Comparison of ENCODE assay signal across 24 cellular contexts in genomic region chr17:60767744-60768308, GRCh38.
DNase-seq lines count a peak whose midpoint lies in the region; ATAC-seq, FAIRE-seq and TF ChIP-seq lines count a peak whose summit lies in the region.
"Had no signal": no experiment of that assay in that cellular context is flagged by ENCODE, and none has a peak within 500 bp of the region (broad histone marks: within the 10 kb centered on the region; RNA-seq: fewer than 3 reads in every experiment).

No MANE protein-coding gene starts in this region.

- intact Hi-C loops in GM12878 (cut with micrococcal nuclease; ENCODE audit: unreplicated experiment), result no loop called here

- TF ChIP-seq RAD21 in GM12878 (IDR thresholded peaks at IDR 0.05; ENCODE audit: insufficient read depth, low read depth, low read length), result no peak

- no TSS peak for BruUV-seq in GM12878 (replicated peaks; lab: Mats Ljungman, UMichigan)

- no peak overlapping the region for H4K8ac ChIP-seq in trophoblast cell (ENCODE audit: low read depth, low read length)

- no peak overlapping the region for H3K27ac ChIP-seq in GM12878 (ENCODE audit: control insufficient read depth, insufficient read depth)
- H3K27ac ChIP-seq in trophoblast cell (ENCODE audit: low read depth, low read length), result no peak overlapping the region
- H3K27ac ChIP-seq: 22Rv1; BLaER1 treated with 17β-estradiol and CSF1 and Interleukin-3, amounts not matched to agents 10 nM and 100 nM had no signal

- H3K4ac ChIP-seq in trophoblast cell (ENCODE audit: low read depth, low read length), result no peak overlapping the region

- in situ Hi-C loops in GM12878 (cut with MboI), result no loop called here

- no peak for TF ChIP-seq CTCF in GM12878 (IDR thresholded peaks at IDR 0.05 in 2 of 3, conservative IDR thresholded peaks at IDR 0.05 in 1 of 3; ENCODE audit: control insufficient read depth in 2 of 3, extremely low read depth in 1 of 3, insufficient read depth in 1 of 3, low read depth in 3 of 3, low read length in 3 of 3)

- H3K79me1 ChIP-seq in trophoblast cell (ENCODE audit: low read length), result no peaks in the 10 kb centered on the region

- H3K9me3 ChIP-seq in GM12878 (replicated peaks; ENCODE audit: control insufficient read depth, insufficient read depth, low read length) (no peaks in the 10 kb centered on the region), trophoblast cell (ENCODE audit: insufficient read depth, low read depth, low read length) (peaks cover 5% of the 10 kb centered on the region)
- H3K9me3 ChIP-seq: BE2C, HAP-1 had no signal

- H4K20me1 ChIP-seq in GM12878 (ENCODE audit: control insufficient read depth, insufficient read depth), result no peaks in the 10 kb centered on the region
- H4K20me1 ChIP-seq: BLaER1 treated with 17β-estradiol and CSF1 and Interleukin-3, amounts not matched to agents 10 nM and 100 nM had no signal

- 43% methylated on average over 4 of the region's 4 CpGs for WGBS in GM12878 (ENCODE audit: insufficient coverage, insufficient replicate concordance, low lambda C conversion rate, missing lambda C conversion rate)
- no CpG with 5 or more reads among the region's 4 CpGs for WGBS in trophoblast cell (ENCODE audit: extremely low coverage, insufficient coverage, insufficient read length)

- H2BK120ac ChIP-seq in trophoblast cell (ENCODE audit: insufficient read depth, low read length, poor library complexity), result no peak overlapping the region

- H3K4me2 ChIP-seq in GM12878 (ENCODE audit: control insufficient read depth, insufficient read depth) (no peak overlapping the region), trophoblast cell (ENCODE audit: low read length) (no peak overlapping the region)
- H3K4me2 ChIP-seq: BLaER1 treated with 17β-estradiol and CSF1 and Interleukin-3, amounts not matched to agents 10 nM and 100 nM had no signal

- no peak for FAIRE-seq in GM12878 (lab: Jason Lieb, UNC)
- FAIRE-seq: A204.1, D721Med, GM12891, GM18507, H54 had no signal

- CTCF ChIA-PET in GM12878 (lab: Yijun Ruan, JAX), result no interaction called here

- POLR2A ChIA-PET in GM12878 (lab: Charles Lee), result no interaction called here

- H2AK5ac ChIP-seq in trophoblast cell (ENCODE audit: low read length), result no peak overlapping the region

- no peak for TF ChIP-seq POLR2A in GM12878 (IDR thresholded peaks at IDR 0.05; ENCODE audit: low read depth, low read length)

- H3K9ac ChIP-seq in GM12878 (ENCODE audit: control insufficient read depth, insufficient read depth, low read length), result no peak overlapping the region
- H3K9ac ChIP-seq in trophoblast cell (ENCODE audit: low read length), result no peak overlapping the region
- H3K9ac ChIP-seq: BLaER1 treated with 17β-estradiol and CSF1 and Interleukin-3, amounts not matched to agents 10 nM and 100 nM had no signal

- H3K4me3 ChIP-seq in GM12878 (no peak overlapping the region), trophoblast cell (ENCODE audit: low read depth, low read length) (no peak overlapping the region)
- H3K4me3 ChIP-seq: BLaER1 treated with 17β-estradiol and CSF1 and Interleukin-3, amounts not matched to agents 10 nM and 100 nM; HAP-1 had no signal

- H3K79me2 ChIP-seq in GM12878 (ENCODE audit: control insufficient read depth, insufficient read depth, low read length), result no peaks in the 10 kb centered on the region
- H3K79me2 ChIP-seq in trophoblast cell (ENCODE audit: control insufficient read depth, insufficient read depth, low read length, poor library complexity), result no peaks in the 10 kb centered on the region

- H2AFZ ChIP-seq in GM12878 (ENCODE audit: control insufficient read depth, low read depth, low read length) (no peak overlapping the region), trophoblast cell (ENCODE audit: insufficient read depth, low read length, poor library complexity) (no peak overlapping the region)

- H3K14ac ChIP-seq in trophoblast cell (ENCODE audit: low read length), result no peak overlapping the region

- DNase-seq in SIG-M5 treated with dmso at 0.1 percent for 504 hours (lab: John Stamatoyannopoulos, UW; ENCODE audit: unreplicated experiment), result peak; percentile 51
- DNase-seq in SIG-M5 (lab: John Stamatoyannopoulos, UW), result no peak
- DNase-seq in GM12878 (ENCODE audit: low read depth, low spot score), result no peak
- DNase-seq in trophoblast cell, result peak; percentile 31 to 33
- no peak for DNase-seq in left lobe of liver (ENCODE audit: low spot score)
- DNase-seq: ACHN; AML-193; BE2C; CD4-positive, alpha-beta T cell; CD8-positive, alpha-beta memory T cell; DMS 273 treated with DMSO at 0.1 percent for 48 hours; DMS79; EL; GDM1; GOT3 had no signal

- TF ChIP-seq EP300 in GM12878 (IDR thresholded peaks at IDR 0.05; ENCODE audit: borderline replicate concordance in 1 of 2, control insufficient read depth in 1 of 2, low read depth in 2 of 2, low read length in 2 of 2), result no peak

- no peak overlapping the region for H3K23ac ChIP-seq in trophoblast cell (ENCODE audit: low read length)

- RAD21 ChIA-PET in GM12878 (lab: Charles Lee; ENCODE audit: unreplicated experiment), result no interaction called here

- no peak overlapping the region for H2BK5ac ChIP-seq in trophoblast cell (ENCODE audit: low read depth, low read length, poor library complexity)

- H3K27me3 ChIP-seq in GM12878 (replicated peaks in 1 of 2; ENCODE audit: control insufficient read depth in 2 of 2, insufficient read depth in 2 of 2, low read length in 1 of 2), result no peaks in the 10 kb centered on the region
- H3K27me3 ChIP-seq in trophoblast cell (ENCODE audit: insufficient read depth, low read length), result no peaks in the 10 kb centered on the region
- H3K27me3 ChIP-seq: BE2C; BLaER1 treated with 17β-estradiol and CSF1 and Interleukin-3, amounts not matched to agents 10 nM and 100 nM had no signal

- H3K36me3 ChIP-seq in GM12878 (ENCODE audit: control insufficient read depth in 2 of 2, insufficient read depth in 2 of 2, low read length in 1 of 2) (no peaks in the 10 kb centered on the region), trophoblast cell (ENCODE audit: control insufficient read depth in 1 of 2, insufficient read depth in 2 of 2, low read length in 2 of 2) (peaks cover 0 to 2% of the 10 kb centered on the region in 2 experiments)
- H3K36me3 ChIP-seq: BE2C; BLaER1 treated with 17β-estradiol and CSF1 and Interleukin-3, amounts not matched to agents 10 nM and 100 nM; HAP-1 had no signal

- no peak overlapping the region for H2BK12ac ChIP-seq in trophoblast cell (ENCODE audit: low read length)

- H4K91ac ChIP-seq in trophoblast cell (ENCODE audit: low read depth, low read length), result no peak overlapping the region

- no peak overlapping the region for H4K12ac ChIP-seq in trophoblast cell (ENCODE audit: low read depth, low read length)

- ATAC-seq in GM12878 (no peak), HG03439 (IDR thresholded peaks at IDR 0.05; ENCODE audit: unreplicated experiment) (no peak), left lobe of liver (no peak)

- H3K18ac ChIP-seq in trophoblast cell (ENCODE audit: low read length), result no peak overlapping the region

- H3K4me1 ChIP-seq in GM12878 (ENCODE audit: control insufficient read depth, insufficient read depth, low read length) (no peaks in the 10 kb centered on the region), trophoblast cell (ENCODE audit: control insufficient read depth in 1 of 2, insufficient read depth in 2 of 2, low read length in 2 of 2) (no peaks in the 10 kb centered on the region)
- H3K4me1 ChIP-seq: BE2C, HAP-1 had no signal

- SMC1A ChIA-PET in GM12878 (lab: Charles Lee; ENCODE audit: uncharacterized antibody, unreplicated experiment), result no interaction called here

TF ChIP-seq in GM12878, 131 proteins besides CTCF, POLR2A, EP300 and RAD21 (continues in another document):
- TF ChIP-seq ZSCAN29 (IDR thresholded peaks at IDR 0.05) (no peak), NFXL1 (IDR thresholded peaks at IDR 0.05; ENCODE audit: borderline replicate concordance) (peak; percentile 78; the same call in 1 of the 2 replicates), ZNF622 (IDR thresholded peaks at IDR 0.05) (no peak), CHD1 (IDR thresholded peaks at IDR 0.05; ENCODE audit: low read depth, low read length) (no peak), ZBED1 (IDR thresholded peaks at IDR 0.05; ENCODE audit: borderline replicate concordance) (no peak), REST (IDR thresholded peaks at IDR 0.05; ENCODE audit: low read depth, low read length) (no peak), ETV6 (conservative IDR thresholded peaks at IDR 0.05 in 1 of 2, IDR thresholded peaks at IDR 0.05 in 1 of 2; ENCODE audit: borderline replicate concordance in 1 of 2, low read depth in 1 of 2) (peak in 1 of 2 experiments; percentile 28; a peak in 1 of 4 replicates), HCFC1 (IDR thresholded peaks at IDR 0.05; ENCODE audit: low read length) (no peak), CHD4 (IDR thresholded peaks at IDR 0.05) (no peak)

Comparison
In these comparisons a context has a peak if more than half of its experiments do, and no peak if none do; other contexts are left out.
1. DNase-seq: peak in SIG-M5 treated with dmso at 0.1 percent for 504 hours (single experiment) and trophoblast cell (2 of 2); none in SIG-M5 (single experiment), GM12878 (single experiment) and left lobe of liver (single experiment).